In the genomic region with DNA sequence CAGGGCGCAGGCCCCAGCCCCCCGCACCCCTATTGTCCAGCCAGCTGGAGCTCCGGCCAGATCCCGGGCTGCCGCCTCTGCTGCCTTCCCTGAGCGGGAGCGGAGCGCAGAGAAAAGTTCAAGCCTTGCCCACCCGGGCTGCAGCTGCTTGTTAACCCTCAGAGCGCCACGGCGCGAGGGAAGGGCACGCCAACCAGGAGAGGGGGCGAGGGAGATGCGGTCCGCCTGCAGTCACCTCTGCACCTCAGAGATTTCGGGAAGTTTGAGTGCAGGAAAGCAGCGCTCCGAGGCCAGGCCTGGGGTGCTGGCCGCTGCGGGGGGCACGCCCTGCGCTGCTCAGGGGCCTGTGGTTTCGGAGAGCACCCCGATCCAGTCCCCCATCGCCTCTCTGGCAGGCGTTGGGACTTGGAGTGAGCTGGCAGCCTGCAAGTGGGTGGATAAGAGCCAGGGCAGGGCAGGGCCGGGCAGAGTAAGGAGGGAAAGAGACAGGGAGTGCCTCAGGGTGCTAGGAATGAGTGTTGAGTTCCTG, we compare ENCODE assay signal across 8 cellular contexts. TPM values are rescaled to one million over a fixed set of nuclear protein-coding genes. Genes with fewer than 3 reads are reported as not detected.
A peak's percentile ranks its signal among the peaks of the same experiment; 100 is the strongest.
DNase-seq lines count a peak whose midpoint lies in the region; ATAC-seq and TF ChIP-seq lines count a peak whose summit lies in the region.

No MANE protein-coding gene starts in this region.

- H3K4me3 ChIP-seq in duodenal mucosa (ENCODE audit: low read depth in 1 of 2, low read length in 2 of 2) (peak overlapping the region; percentile 55 to 56), thyroid gland (replicated peaks in 1 of 3) (peak overlapping the region in 1 of 3 donors; percentile 34)

- H3K4me1 ChIP-seq in duodenal mucosa (ENCODE audit: control insufficient read depth in 1 of 2, insufficient read depth in 2 of 2, low read length in 2 of 2) (peaks cover 7 to 9% of the 10 kb centered on the region in 2 donors), thyroid gland (peaks cover 11 to 12% of the 10 kb centered on the region in 2 donors)

- no peak for TF ChIP-seq CTCF in thyroid gland (IDR thresholded peaks at IDR 0.05)

- DNase-seq in M059J (ENCODE audit: low read depth) (peak; percentile 81), left kidney (ENCODE audit: low read depth, low spot score) (peak; percentile 77), thyroid gland (peak in 1 of 2 donors; percentile 13), NCI-H1105 treated with DMSO at 0.1 percent for 48 hours (lab: John Stamatoyannopoulos, UW) (no peak), cerebellar cortex (ENCODE audit: low spot score) (no peak)
- DNase-seq in activated effector memory CD4-positive, alpha-beta T cell treated with anti-CD3 and anti-CD28 coated beads, Interleukin-2, amount 50 U/mL, for 16 hours = no peak

- no peak for TF ChIP-seq POLR2A in thyroid gland (IDR thresholded peaks at IDR 0.05)

- H3K27me3 ChIP-seq in duodenal mucosa (ENCODE audit: control insufficient read depth in 1 of 2, insufficient read depth in 2 of 2, low read length in 2 of 2) = peaks cover 51 to 55% of the 10 kb centered on the region in 2 donors
- peaks cover 20% of the 10 kb centered on the region for H3K27me3 ChIP-seq in thyroid gland

- H3K27ac ChIP-seq in duodenal mucosa (ENCODE audit: low read depth, low read length) (no peak overlapping the region), thyroid gland (peak overlapping the region in 2 of 3 donors; percentile 26 to 49)

- H3K36me3 ChIP-seq in duodenal mucosa (ENCODE audit: control insufficient read depth in 1 of 2, insufficient read depth in 2 of 2, low read length in 2 of 2) (no peaks in the 10 kb centered on the region), thyroid gland (no peaks in the 10 kb centered on the region)

- 11 to 15% methylated on average over 6 to 11 of the region's 29 CpGs for WGBS in thyroid gland, 2 donors

- intact Hi-C loops in thyroid gland (cut with DNase I) = no loop called here

- H3K9me3 ChIP-seq in duodenal mucosa (ENCODE audit: control insufficient read depth in 1 of 2, low read length in 2 of 2) (no peaks in the 10 kb centered on the region), thyroid gland (no peaks in the 10 kb centered on the region)

- no peak for ATAC-seq in GM21526 (IDR thresholded peaks at IDR 0.05; ENCODE audit: low FRiP score, unreplicated experiment)

- peak overlapping the region in 1 of 2 donors; percentile 4 for H3K9ac ChIP-seq in duodenal mucosa (ENCODE audit: low read depth in 1 of 2, low read length in 2 of 2)

RNA-seq across cellular contexts. Expression of gene CDH13, which starts 1.1 kb away (rescaled TPM):
- total RNA-seq in M059J (2014; rRNA removed; shearing (Covaris generic)) = 51.0 and 61.5 TPM in 2 replicates
- 10 to 100 TPM in 1 of 4 donors, 1 to 10 TPM in 3; 3.4 to 14.8 (median 6.5) TPM for total RNA-seq in thyroid gland

Comparison
In these comparisons a context has a peak if more than half of its experiments do, and no peak if none do; other contexts are left out.
1. DNase-seq: peak in M059J (single experiment) and left kidney (single experiment); none in NCI-H1105 treated with DMSO at 0.1 percent for 48 hours (single experiment), activated effector memory CD4-positive, alpha-beta T cell treated with anti-CD3 and anti-CD28 coated beads, Interleukin-2, amount 50 U/mL, for 16 hours (single experiment) and cerebellar cortex (single experiment).